Comparison of ENCODE assay signal across 11 cellular contexts in the genomic region with DNA sequence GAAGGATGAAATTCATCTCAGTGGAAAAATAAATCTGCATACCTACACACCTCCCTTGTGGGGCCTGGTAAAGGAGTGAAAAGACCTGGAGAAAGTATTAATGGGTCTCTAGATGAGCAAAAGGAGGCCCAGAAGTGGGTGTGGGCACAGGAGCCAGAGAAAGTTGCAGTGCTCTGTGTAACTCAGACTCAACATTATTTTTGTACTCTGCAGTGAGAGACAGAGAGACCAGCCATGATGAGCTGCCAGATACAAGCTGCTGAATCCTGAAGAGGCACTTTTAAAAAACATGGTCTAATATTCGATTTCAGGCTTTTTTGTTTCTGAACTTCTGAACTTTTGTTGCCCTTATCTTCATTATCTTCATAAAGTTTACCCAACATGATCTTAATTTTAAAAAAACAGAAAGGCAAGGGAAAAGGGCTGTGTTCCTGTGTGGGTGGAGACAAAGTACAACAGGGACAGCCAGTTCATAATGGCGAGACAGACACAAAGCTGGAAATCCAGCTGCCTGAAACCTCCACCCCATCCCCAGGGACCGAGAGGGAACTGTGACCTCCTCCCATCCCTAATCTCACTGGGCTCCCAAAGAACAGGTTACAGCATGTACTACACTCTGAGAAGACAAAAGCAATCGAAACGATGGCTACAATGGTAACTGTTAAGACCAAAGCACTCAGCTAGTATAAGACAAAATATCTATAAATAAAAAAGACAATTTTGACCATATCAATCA.
A peak's percentile ranks its signal among the peaks of the same experiment; 100 is the strongest.
DNase-seq lines count a peak whose midpoint lies in the region; ATAC-seq and TF ChIP-seq lines count a peak whose summit lies in the region.
"Had no signal": no experiment of that assay in that cellular context is flagged by ENCODE, and none has a peak within 500 bp of the region (broad histone marks: within the 10 kb centered on the region; RNA-seq: fewer than 3 reads in every experiment).

No MANE protein-coding gene starts in this region.

- CTCF ChIA-PET in CD4-positive, alpha-beta memory T cell (lab: Charles Lee; ENCODE audit: partially characterized antibody): interaction anchor here (1.3 to 2.1 kb wide), 2 partner anchors 24 to 230 kb away, joined by 4 to 10 read pairs; no protein-coding TSS in a partner anchor
- CTCF ChIA-PET in SK-N-SH (lab: Yijun Ruan, JAX): no interaction called here

- no peak overlapping the region for H3K27ac ChIP-seq in CD4-positive, alpha-beta memory T cell (ENCODE audit: low read depth, low read length)
- no peak overlapping the region; a peak in 1 of 4 replicates for H3K27ac ChIP-seq in SK-N-SH (ENCODE audit: low read depth in 2 of 2, low read length in 1 of 2)
- no peak overlapping the region for H3K27ac ChIP-seq in H9 (ENCODE audit: insufficient read length, low read depth, low read length)

- H3K4me1 Mint-ChIP-seq in CD4-positive, alpha-beta memory T cell: peaks cover 68 to 92% (median 83%) of the 10 kb centered on the region in 4 donors
- H3K4me1 Mint-ChIP-seq in effector memory CD8-positive, alpha-beta T cell (ENCODE audit: low read depth in 2 of 2): peaks cover 56 to 78% of the 10 kb centered on the region in 2 donors
- H3K4me1 Mint-ChIP-seq in naive thymus-derived CD8-positive, alpha-beta T cell: peaks cover 47 to 91% (median 83%) of the 10 kb centered on the region in 4 donors
- peaks cover 0 to 2% of the 10 kb centered on the region in 2 experiments; a peak in 1 of 4 replicates for H3K4me1 Mint-ChIP-seq in H9

- no peaks in the 10 kb centered on the region for H3K27me3 Mint-ChIP-seq in CD4-positive, alpha-beta memory T cell
- H3K27me3 Mint-ChIP-seq in effector memory CD8-positive, alpha-beta T cell: no peaks in the 10 kb centered on the region
- no peaks in the 10 kb centered on the region for H3K27me3 Mint-ChIP-seq in naive thymus-derived CD8-positive, alpha-beta T cell
- no peaks in the 10 kb centered on the region for H3K27me3 Mint-ChIP-seq in H9 (ENCODE audit: low read depth)

- no peak overlapping the region for H2BK12ac ChIP-seq in H9 (ENCODE audit: insufficient read length, low read depth, low read length)

- no peak overlapping the region for H3K14ac ChIP-seq in H9 (ENCODE audit: insufficient read depth, low read length)

- DNase-seq in CD4-positive, alpha-beta memory T cell: no peak
- DNase-seq in NCI-H2107 (lab: John Stamatoyannopoulos, UW): peak; percentile 19
- no peak for DNase-seq in effector memory CD8-positive, alpha-beta T cell
- no peak for DNase-seq in naive thymus-derived CD8-positive, alpha-beta T cell
- no peak for DNase-seq in SK-N-SH
- DNase-seq in H9: no peak
- DNase-seq in activated effector memory CD4-positive, alpha-beta T cell treated with anti-CD3 and anti-CD28 coated beads, Interleukin-2, amount 50 U/mL, for 16 hours: no peak
- DNase-seq: activated naive CD4-positive, alpha-beta T cell; esophagus squamous epithelium had no signal

- no peak overlapping the region for H3T11ph ChIP-seq in H9 (ENCODE audit: low read length)

- H2AFZ ChIP-seq in SK-N-SH (ENCODE audit: low read depth): no peak overlapping the region
- no peak overlapping the region for H2AFZ ChIP-seq in H9 (ENCODE audit: low read length)

- POLR2A ChIA-PET in CD4-positive, alpha-beta memory T cell (lab: Charles Lee; ENCODE audit: partially characterized antibody): interaction anchor here (1.0 to 1.4 kb wide), 2 partner anchors 10 to 73 kb away, joined by 3 to 4 read pairs; no protein-coding TSS in a partner anchor
- POLR2A ChIA-PET in naive thymus-derived CD8-positive, alpha-beta T cell (lab: Charles Lee): interaction anchor here (1.2 kb wide), 1 partner anchor 11 kb away, joined by 3 read pairs; no protein-coding TSS in a partner anchor
- POLR2A ChIA-PET in SK-N-SH (lab: Yijun Ruan, JAX): interaction anchor here (0.6 kb wide), 1 partner anchor 819 kb away, joined by 3 read pairs; no protein-coding TSS in a partner anchor

- H3F3A ChIP-seq in SK-N-SH (replicated peaks; ENCODE audit: insufficient read depth): no peaks in the 10 kb centered on the region

- TF ChIP-seq RAD21 in SK-N-SH (IDR thresholded peaks at IDR 0.05; ENCODE audit: low read length): no peak

- no peak overlapping the region for H3K4me2 ChIP-seq in SK-N-SH
- no peak overlapping the region for H3K4me2 ChIP-seq in H9 (ENCODE audit: insufficient read depth, insufficient read length, low read length)

- no peak overlapping the region for H4K5ac ChIP-seq in H9 (ENCODE audit: insufficient read length, low read depth, low read length)

- H2AK5ac ChIP-seq in H9 (ENCODE audit: insufficient read length, low read length): no peak overlapping the region

- no peak overlapping the region for H3K18ac ChIP-seq in H9 (ENCODE audit: insufficient read length, low read depth, low read length)

- H2BK120ac ChIP-seq in H9 (ENCODE audit: low read depth, low read length, poor library complexity, severe bottlenecking): no peak overlapping the region

- no peak overlapping the region for H2BK5ac ChIP-seq in H9 (ENCODE audit: insufficient read length, low read length)

- intact Hi-C loops in CD4-positive, alpha-beta memory T cell (cut with micrococcal nuclease): no loop called here

- H3K36me3 ChIP-seq in CD4-positive, alpha-beta memory T cell (ENCODE audit: insufficient read depth, low read length): no peaks in the 10 kb centered on the region
- peaks cover 0 to 6% of the 10 kb centered on the region in 2 experiments for H3K36me3 ChIP-seq in SK-N-SH (replicated peaks in 1 of 2; ENCODE audit: control insufficient read depth in 1 of 2, insufficient read depth in 2 of 2, low read length in 1 of 2)
- H3K36me3 ChIP-seq: esophagus squamous epithelium had no signal

- H3K9ac ChIP-seq in SK-N-SH (no peak overlapping the region), H9 (ENCODE audit: extremely low read depth, insufficient read length, low read length) (no peak overlapping the region)

- H4K8ac ChIP-seq in H9 (replicated peaks; ENCODE audit: insufficient read length, low read depth, low read length): no peak overlapping the region

- H3K27ac Mint-ChIP-seq in CD4-positive, alpha-beta memory T cell: peak overlapping the region in 4 of 7 donors; percentile 24 to 61 (median 38)
- H3K27ac Mint-ChIP-seq in effector memory CD8-positive, alpha-beta T cell: peak overlapping the region; percentile 53 to 71
- H3K27ac Mint-ChIP-seq in naive thymus-derived CD8-positive, alpha-beta T cell: peak overlapping the region in 8 of 10 donors; percentile 9 to 66 (median 40)
- H3K27ac Mint-ChIP-seq in H9: peak overlapping the region in 1 of 3 experiments; percentile 65; a peak in 1 of 7 replicates
- H3K27ac Mint-ChIP-seq: T-helper 1 cell treated with Interleukin-12 subunit alpha and Interleukin-12 subunit beta and Interleukin-4 antibody, amounts not matched to agents 30 μg/mL and 1 μg/mL, for 36 hours had no signal

- H3K56ac ChIP-seq in H9 (ENCODE audit: insufficient read length, low read depth, low read length): no peak overlapping the region

- ATAC-seq in effector memory CD8-positive, alpha-beta T cell (replicated peaks): no peak
- ATAC-seq in naive thymus-derived CD8-positive, alpha-beta T cell: no peak
- ATAC-seq in GM19467 (IDR thresholded peaks at IDR 0.05; ENCODE audit: unreplicated experiment): no peak

- no peak overlapping the region for H3K4ac ChIP-seq in H9 (ENCODE audit: low read depth, low read length)

- H3K79me2 ChIP-seq in SK-N-SH (ENCODE audit: insufficient read depth): peaks cover 13% of the 10 kb centered on the region
- H3K79me2 ChIP-seq in H9 (ENCODE audit: insufficient read depth, low read length): no peaks in the 10 kb centered on the region

- H3K9me3 Mint-ChIP-seq in CD4-positive, alpha-beta memory T cell: peaks cover 0 to 2% (median 0%) of the 10 kb centered on the region in 8 donors
- no peaks in the 10 kb centered on the region for H3K9me3 Mint-ChIP-seq in effector memory CD8-positive, alpha-beta T cell
- H3K9me3 Mint-ChIP-seq in naive thymus-derived CD8-positive, alpha-beta T cell: peaks cover 0 to 4% (median 0%) of the 10 kb centered on the region in 9 donors
- peaks cover 0 to 5% of the 10 kb centered on the region in 2 experiments; a peak in 2 of 5 replicates for H3K9me3 Mint-ChIP-seq in H9

- H4K20me1 ChIP-seq in SK-N-SH (ENCODE audit: insufficient read depth) (no peaks in the 10 kb centered on the region), H9 (ENCODE audit: control insufficient read depth, insufficient read depth, insufficient read length) (no peaks in the 10 kb centered on the region)

- H3K23ac ChIP-seq in H9 (ENCODE audit: insufficient read length, low read depth, low read length): no peak overlapping the region

- no peak overlapping the region for H2BK20ac ChIP-seq in H9 (ENCODE audit: low read depth, low read length, poor library complexity, severe bottlenecking)

- no peaks in the 10 kb centered on the region for H3K23me2 ChIP-seq in H9 (ENCODE audit: insufficient read length, low read depth, low read length, poor library complexity, severe bottlenecking)

- no peaks in the 10 kb centered on the region for H3K27me3 ChIP-seq in CD4-positive, alpha-beta memory T cell (ENCODE audit: insufficient read depth, low read length)
- no peaks in the 10 kb centered on the region for H3K27me3 ChIP-seq in SK-N-SH (ENCODE audit: insufficient read depth)
- H3K27me3 ChIP-seq in H9 (ENCODE audit: insufficient read depth, low read length): no peaks in the 10 kb centered on the region
- H3K27me3 ChIP-seq: esophagus squamous epithelium had no signal

- no peak for TF ChIP-seq CTCF in SK-N-SH (IDR thresholded peaks at IDR 0.05)
- TF ChIP-seq CTCF in H9 (conservative IDR thresholded peaks at IDR 0.05): no peak

- H3K4me3 Mint-ChIP-seq in CD4-positive, alpha-beta memory T cell: peak overlapping the region in 5 of 8 donors; percentile 8 to 47 (median 17)
- peak overlapping the region in 1 of 2 donors; percentile 5 for H3K4me3 Mint-ChIP-seq in effector memory CD8-positive, alpha-beta T cell
- peak overlapping the region in 2 of 10 donors; percentile 3 for H3K4me3 Mint-ChIP-seq in naive thymus-derived CD8-positive, alpha-beta T cell
- no peak overlapping the region for H3K4me3 Mint-ChIP-seq in H9
- H3K4me3 Mint-ChIP-seq: T-helper 1 cell treated with Interleukin-12 subunit alpha and Interleukin-12 subunit beta and Interleukin-4 antibody, amounts not matched to agents 30 μg/mL and 1 μg/mL, for 36 hours had no signal

- H2BK15ac ChIP-seq in H9 (ENCODE audit: low read depth, low read length): no peak overlapping the region

- H3K9me2 ChIP-seq in SK-N-SH: no peaks in the 10 kb centered on the region

- peaks cover 20 to 22% of the 10 kb centered on the region in 2 donors for H3K36me3 Mint-ChIP-seq in CD4-positive, alpha-beta memory T cell
- H3K36me3 Mint-ChIP-seq in effector memory CD8-positive, alpha-beta T cell (ENCODE audit: insufficient read depth): peaks cover 3% of the 10 kb centered on the region
- H3K36me3 Mint-ChIP-seq in naive thymus-derived CD8-positive, alpha-beta T cell: peaks cover 4 to 13% (median 9%) of the 10 kb centered on the region in 3 donors
- peaks cover 4 to 10% (median 5%) of the 10 kb centered on the region in 3 experiments; a peak in 4 of 7 replicates for H3K36me3 Mint-ChIP-seq in H9 (ENCODE audit: insufficient read depth in 1 of 3, low read depth in 3 of 3)

- H3K4me1 ChIP-seq in CD4-positive, alpha-beta memory T cell (ENCODE audit: insufficient read depth, low read length): peaks cover 95% of the 10 kb centered on the region
- H3K4me1 ChIP-seq in SK-N-SH (ENCODE audit: control insufficient read depth in 1 of 2, insufficient read depth in 2 of 2, low read depth in 1 of 2, low read length in 1 of 2) (peaks cover 5 to 12% of the 10 kb centered on the region in 2 experiments; a peak in 3 of 4 replicates), H9 (ENCODE audit: insufficient read depth, low read length) (no peaks in the 10 kb centered on the region; the same call in 1 of the 2 replicates)

- no peaks in the 10 kb centered on the region for H3K79me1 ChIP-seq in H9 (ENCODE audit: insufficient read depth, low read depth, low read length, poor library complexity, severe bottlenecking)

- H3K9me3 ChIP-seq in CD4-positive, alpha-beta memory T cell (ENCODE audit: control insufficient read depth in 1 of 2, low read length in 2 of 2): no peaks in the 10 kb centered on the region
- no peaks in the 10 kb centered on the region for H3K9me3 ChIP-seq in SK-N-SH
- H3K9me3 ChIP-seq in H9 (ENCODE audit: control insufficient read depth, low read depth, low read length): no peaks in the 10 kb centered on the region
- H3K9me3 ChIP-seq: esophagus squamous epithelium had no signal

- 79% methylated on average over 5 of the region's 5 CpGs for WGBS in SK-N-SH (ENCODE audit: low lambda C conversion rate)
- WGBS in H9 (ENCODE audit: extremely low coverage, insufficient read length, low lambda C conversion rate): no CpG with 5 or more reads among the region's 5 CpGs

- no peak for TF ChIP-seq EP300 in SK-N-SH (IDR thresholded peaks at IDR 0.05; ENCODE audit: borderline replicate concordance in 1 of 2, low read depth in 1 of 2, low read length in 1 of 2)

- H4K91ac ChIP-seq in H9 (ENCODE audit: insufficient read length, low read depth, low read length): no peak overlapping the region

- H3K4me3 ChIP-seq in CD4-positive, alpha-beta memory T cell (ENCODE audit: low read length in 2 of 2): no peak overlapping the region
- no peak overlapping the region for H3K4me3 ChIP-seq in SK-N-SH (ENCODE audit: low read depth in 2 of 2, low read length in 1 of 2)
- H3K4me3 ChIP-seq: esophagus squamous epithelium had no signal

Comparison
In these comparisons a context has a peak if more than half of its experiments do, and no peak if none do; other contexts are left out.
1. H3K4me3 Mint-ChIP-seq: peak in CD4-positive, alpha-beta memory T cell (5 of 8); none in H9 (0 of 2).